Comparison of ENCODE assay signal across 23 cellular contexts in genomic region chr5:177036921-177037320, GRCh38. TPM values are rescaled to one million over a fixed set of nuclear protein-coding genes. Genes with fewer than 3 reads are reported as not detected.
A peak's percentile ranks its signal among the peaks of the same experiment; 100 is the strongest.
DNase-seq lines count a peak whose midpoint lies in the region; ATAC-seq and TF ChIP-seq lines count a peak whose summit lies in the region.
"Had no signal": no experiment of that assay in that cellular context is flagged by ENCODE, and none has a peak within 500 bp of the region (broad histone marks: within the 10 kb centered on the region; RNA-seq: fewer than 3 reads in every experiment).

No MANE protein-coding gene starts in this region.

- peaks cover 63% of the 10 kb centered on the region for H3K36me3 ChIP-seq in BLaER1
- H3K36me3 ChIP-seq in HUES48 (ENCODE audit: control insufficient read depth, insufficient read depth, low read length): peaks cover 15% of the 10 kb centered on the region
- peaks cover under 1% of the 10 kb centered on the region for H3K36me3 ChIP-seq in neural cell (ENCODE audit: insufficient read depth, low read length)
- H3K36me3 ChIP-seq in lower lobe of right lung: peaks cover 15% of the 10 kb centered on the region

- H3K27me3 ChIP-seq in BLaER1 (no peaks in the 10 kb centered on the region), HUES48 (ENCODE audit: control insufficient read depth, insufficient read depth, low read length) (no peaks in the 10 kb centered on the region), neural cell (ENCODE audit: insufficient read depth, low read depth, low read length) (no peaks in the 10 kb centered on the region), lower lobe of right lung (ENCODE audit: low read depth) (no peaks in the 10 kb centered on the region)

- peaks cover 35% of the 10 kb centered on the region for H3K4me1 ChIP-seq in BLaER1
- H3K4me1 ChIP-seq in HUES48 (ENCODE audit: control insufficient read depth, insufficient read depth, low read length): peaks cover 11% of the 10 kb centered on the region
- H3K4me1 ChIP-seq in lower lobe of right lung: no peaks in the 10 kb centered on the region
- H3K4me1 ChIP-seq: A549 had no signal

- intact Hi-C loops in lower lobe of right lung (cut with DNase I): no loop called here
- intact Hi-C loops in left cardiac atrium (cut with DNase I): no loop called here

- H3K4me3 ChIP-seq in BLaER1 (no peak overlapping the region), HUES48 (ENCODE audit: low read depth, low read length) (no peak overlapping the region), neural cell (ENCODE audit: low read length) (no peak overlapping the region), lower lobe of right lung (no peak overlapping the region)
- H3K4me3 ChIP-seq: A549, GM12878 had no signal

- H3F3A ChIP-seq in neural cell (ENCODE audit: insufficient read depth, low read length, poor library complexity, severe bottlenecking): no peaks in the 10 kb centered on the region

- no peak for DNase-seq in NCI-H526 (lab: John Stamatoyannopoulos, UW)
- no peak for DNase-seq in lower lobe of right lung
- no peak for DNase-seq in left cardiac atrium
- DNase-seq: AML-193; C1 segment of cervical spinal cord; CD4-positive, alpha-beta memory T cell; CD4-positive, CD25-positive, alpha-beta regulatory T cell; CD8-positive, alpha-beta memory T cell; COR-L47; DMS 273 treated with DMSO at 0.1 percent for 48 hours; DMS153; DMS53; DMS79; DND-41; EL; GDM1 had no signal

- no peak for TF ChIP-seq EP300 in neural cell (conservative IDR thresholded peaks at IDR 0.05; ENCODE audit: poor library complexity, severe bottlenecking)

- H4K20me1 ChIP-seq in BLaER1 (peaks cover 64% of the 10 kb centered on the region), neural cell (ENCODE audit: insufficient read depth) (no peaks in the 10 kb centered on the region)

- H3K4me2 ChIP-seq in BLaER1: peak overlapping the region; percentile 61; the same call in 1 of the 2 replicates
- no peak overlapping the region for H3K4me2 ChIP-seq in neural cell (ENCODE audit: low read length)
- H3K4me2 ChIP-seq: A549 had no signal

- H3K9ac ChIP-seq in BLaER1 (no peak overlapping the region), HUES48 (ENCODE audit: low read depth, low read length) (no peak overlapping the region), neural cell (ENCODE audit: low read length) (no peak overlapping the region)

- H2AFZ ChIP-seq in neural cell (ENCODE audit: low read depth, low read length): no peak overlapping the region

- H3K9me3 ChIP-seq in BLaER1 (no peaks in the 10 kb centered on the region; the same call in 1 of the 2 replicates), HUES48 (ENCODE audit: control insufficient read depth, insufficient read depth, low read length) (no peaks in the 10 kb centered on the region), neural cell (ENCODE audit: low read length) (no peaks in the 10 kb centered on the region), lower lobe of right lung (no peaks in the 10 kb centered on the region)
- H3K9me3 ChIP-seq: A549 had no signal

- ATAC-seq in lower lobe of right lung (no peak), left cardiac atrium (no peak)
- ATAC-seq: A549 had no signal

- no peaks in the 10 kb centered on the region for H3K9me2 ChIP-seq in neural cell (ENCODE audit: insufficient read depth, low read length)

- TF ChIP-seq RAD21 in neural cell (conservative IDR thresholded peaks at IDR 0.05): no peak

- H3K27ac ChIP-seq in BLaER1 (no peak overlapping the region), HUES48 (ENCODE audit: low read depth, low read length) (peak overlapping the region; percentile 59), neural cell (ENCODE audit: low read length) (peak overlapping the region; percentile 35), lower lobe of right lung (no peak overlapping the region)
- H3K27ac ChIP-seq: 22Rv1, A549 had no signal

- peaks cover 11% of the 10 kb centered on the region for H3K79me2 ChIP-seq in neural cell (replicated peaks; ENCODE audit: insufficient read depth, low read length)

- TF ChIP-seq CTCF in neural cell (IDR thresholded peaks at IDR 0.05; ENCODE audit: poor library complexity, severe bottlenecking) (no peak), lower lobe of right lung (IDR thresholded peaks at IDR 0.05) (no peak)

TF ChIP-seq in neural cell, 6 proteins besides CTCF, POLR2A, EP300 and RAD21:
- TF ChIP-seq EZH2 (IDR thresholded peaks at IDR 0.05; ENCODE audit: borderline replicate concordance, insufficient read depth, low read length, poor library complexity, severe bottlenecking) (no peak), REST (IDR thresholded peaks at IDR 0.05; ENCODE audit: borderline replicate concordance) (no peak), POLR2AphosphoS5 (IDR thresholded peaks at IDR 0.05) (no peak), SMC3 (conservative IDR thresholded peaks at IDR 0.05; ENCODE audit: poor library complexity) (no peak), MXI1 (conservative IDR thresholded peaks at IDR 0.05; ENCODE audit: poor library complexity, severe bottlenecking) (no peak), TAF1 (IDR thresholded peaks at IDR 0.05; ENCODE audit: low read depth) (no peak)
TF ChIP-seq in neural cell: peak in this region for 0.

RNA-seq across cellular contexts. Expression of gene ZNF346, which starts 14.4 kb away (rescaled TPM):
- 40.1 and 46.7 TPM in 2 replicates for polyA plus RNA-seq in neural cell
- polyA minus RNA-seq in neural cell: 47.2 and 48.7 TPM in 2 replicates
- total RNA-seq in lower lobe of right lung (13.9 TPM), left cardiac atrium (10 to 100 TPM in 1 of 2 donors, 1 to 10 TPM in 1; 9.9 to 11.6 TPM)

RNA-seq across cellular contexts. Expression of gene UIMC1, which starts 30.3 kb away (rescaled TPM):
- polyA plus RNA-seq in neural cell: 56.4 and 74.0 TPM in 2 replicates
- polyA minus RNA-seq in neural cell: 79.1 and 90.8 TPM in 2 replicates
- total RNA-seq in lower lobe of right lung (39.1 TPM), left cardiac atrium (10 to 100 TPM; 25.4 to 32.1 TPM)

RNA-seq across cellular contexts. Expression of gene FGFR4, which starts 49.8 kb away (rescaled TPM):
- 10.3 and 14.8 TPM in 2 replicates for polyA plus RNA-seq in neural cell
- 3.4 and 4.4 TPM in 2 replicates for polyA minus RNA-seq in neural cell
- 59.7 TPM for total RNA-seq in lower lobe of right lung
- 1 to 10 TPM in 1 of 2 donors, under 1 TPM in 1; 0.92 to 1.4 TPM for total RNA-seq in left cardiac atrium
- polyA plus RNA-seq: CD14-positive monocyte; CD4-positive, alpha-beta memory T cell had no signal

Comparison
In these comparisons a context has a peak if more than half of its experiments do, and no peak if none do; other contexts are left out.
1. H3K27ac ChIP-seq: peak in HUES48 (single experiment) and neural cell (single experiment); none in BLaER1 (single experiment) and lower lobe of right lung (single experiment).
2. RNA of gene FGFR4, which starts 49.8 kb away (total RNA-seq): 59.7 TPM in lower lobe of right lung (single experiment); 0.92 to 1.4 TPM in left cardiac atrium; every median in the first group is over 10 times any median in the second.